In the genomic region with DNA sequence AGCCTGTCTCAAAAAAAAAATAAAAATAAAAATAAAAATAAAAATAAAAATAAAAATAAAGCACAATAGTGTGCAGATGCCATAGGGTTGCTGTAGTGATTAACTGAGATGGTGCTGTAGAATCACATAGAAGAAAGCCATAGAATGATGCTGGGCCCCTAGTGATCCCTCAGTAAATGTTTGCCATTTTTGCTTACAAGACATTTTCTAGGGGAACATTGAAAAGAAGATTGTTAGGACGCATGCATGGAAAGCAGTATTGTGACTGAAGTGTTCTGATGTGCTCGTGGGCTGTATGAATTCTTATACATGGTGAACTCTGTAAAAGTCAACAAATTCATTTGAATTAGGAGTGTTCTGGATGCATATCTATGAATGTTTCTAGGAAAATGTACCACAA, we compare ENCODE assay signal across 1 cellular context.
TF ChIP-seq lines count a peak whose summit lies in the region.

No MANE protein-coding gene starts in this region.

TF ChIP-seq in HepG2, 621 proteins besides CTCF, POLR2A, EP300 and RAD21 (continued from another document):
- peak; percentile 89 to 91 for TF ChIP-seq MAFK (conservative IDR thresholded peaks at IDR 0.05 in 1 of 2, IDR thresholded peaks at IDR 0.05 in 1 of 2; ENCODE audit: low read length in 2 of 2)
